Comparison of ENCODE assay signal across 12 cellular contexts in genomic region chr13:76440568-76440967, GRCh38.
A peak's percentile ranks its signal among the peaks of the same experiment; 100 is the strongest.
DNase-seq lines count a peak whose midpoint lies in the region; ATAC-seq and TF ChIP-seq lines count a peak whose summit lies in the region.
"Had no signal": no experiment of that assay in that cellular context is flagged by ENCODE, and none has a peak within 500 bp of the region (broad histone marks: within the 10 kb centered on the region; RNA-seq: fewer than 3 reads in every experiment).

No MANE protein-coding gene starts in this region.

- H3K4me1 Mint-ChIP-seq in naive thymus-derived CD4-positive, alpha-beta T cell, result no peaks in the 10 kb centered on the region

- WGBS in heart right ventricle, 2 donors, result 77 to 81% methylated on average over 3 of the region's 3 CpGs

- no peaks in the 10 kb centered on the region for H3K36me3 Mint-ChIP-seq in naive thymus-derived CD4-positive, alpha-beta T cell

- ATAC-seq in GM19455 (IDR thresholded peaks at IDR 0.05; ENCODE audit: unreplicated experiment) (peak; percentile 87), HG03060 (IDR thresholded peaks at IDR 0.05; ENCODE audit: low read depth, unreplicated experiment) (peak; percentile 83), heart right ventricle (no peak)
- no peak for ATAC-seq in naive thymus-derived CD4-positive, alpha-beta T cell

- in situ Hi-C loops in ACHN (cut with HindIII; ENCODE audit: low pct_ligation_motif_present, low pct_unique_long_range_greater_than_20kb, low sequenced_read_pairs), result no loop called here

- peaks cover 0 to 17% (median 6%) of the 10 kb centered on the region in 5 donors for H3K27me3 Mint-ChIP-seq in naive thymus-derived CD4-positive, alpha-beta T cell
- H3K27me3 Mint-ChIP-seq: dendritic cell treated with granulocyte-macrophage colony-stimulating factor and Interleukin-4, amounts not matched to agents 40 ng/mL and 50 ng/mL, for 4 days had no signal

- H3K4me3 Mint-ChIP-seq in naive thymus-derived CD4-positive, alpha-beta T cell, result no peak overlapping the region
- H3K4me3 Mint-ChIP-seq: dendritic cell treated with granulocyte-macrophage colony-stimulating factor and Interleukin-4, amounts not matched to agents 40 ng/mL and 50 ng/mL, for 4 days had no signal

- DNase-seq in GDM1 (lab: John Stamatoyannopoulos, UW) (peak; percentile 75), NOMO-1 treated with dmso at 0.1 percent for 144 hours (lab: John Stamatoyannopoulos, UW; ENCODE audit: unreplicated experiment) (peak; percentile 15), ACHN (no peak), activated T-cell treated with anti-CD3 and anti-CD28 coated beads for 4 hours (no peak), heart right ventricle (no peak)
- DNase-seq in naive thymus-derived CD4-positive, alpha-beta T cell, result no peak
- DNase-seq: NCI-H1436 treated with DMSO at 0.1 percent for 48 hours, ovary, SW 1271 had no signal

- no peaks in the 10 kb centered on the region for H3K27me3 ChIP-seq in naive thymus-derived CD4-positive, alpha-beta T cell (ENCODE audit: control insufficient read depth in 2 of 2, insufficient read depth in 2 of 2, low read length in 2 of 2)
- no peaks in the 10 kb centered on the region for H3K27me3 ChIP-seq in heart right ventricle
- H3K27me3 ChIP-seq: ovary had no signal

- H3K27ac Mint-ChIP-seq in naive thymus-derived CD4-positive, alpha-beta T cell, result no peak overlapping the region
- H3K27ac Mint-ChIP-seq: dendritic cell treated with granulocyte-macrophage colony-stimulating factor and Interleukin-4, amounts not matched to agents 40 ng/mL and 50 ng/mL, for 4 days had no signal

- no peaks in the 10 kb centered on the region for H3K36me3 ChIP-seq in naive thymus-derived CD4-positive, alpha-beta T cell (ENCODE audit: control insufficient read depth in 2 of 3, insufficient read depth in 3 of 3, low read length in 3 of 3)
- no peaks in the 10 kb centered on the region for H3K36me3 ChIP-seq in heart right ventricle
- H3K36me3 ChIP-seq: ovary had no signal

- H3K9me3 Mint-ChIP-seq in naive thymus-derived CD4-positive, alpha-beta T cell, result peaks cover 0 to 8% (median 2%) of the 10 kb centered on the region in 11 donors
- H3K9me3 Mint-ChIP-seq: dendritic cell treated with granulocyte-macrophage colony-stimulating factor and Interleukin-4, amounts not matched to agents 40 ng/mL and 50 ng/mL, for 4 days had no signal

- H3K27ac ChIP-seq in naive thymus-derived CD4-positive, alpha-beta T cell (ENCODE audit: low read depth, low read length), result no peak overlapping the region
- no peak overlapping the region for H3K27ac ChIP-seq in heart right ventricle
- H3K27ac ChIP-seq: ovary had no signal

- intact Hi-C loops in naive thymus-derived CD4-positive, alpha-beta T cell (cut with micrococcal nuclease), result no loop called here
- intact Hi-C loops in heart right ventricle (cut with DNase I), result no loop called here

- no peaks in the 10 kb centered on the region for H3K4me1 ChIP-seq in naive thymus-derived CD4-positive, alpha-beta T cell (ENCODE audit: control insufficient read depth in 2 of 2, insufficient read depth in 2 of 2, low read length in 2 of 2)
- no peaks in the 10 kb centered on the region for H3K4me1 ChIP-seq in heart right ventricle

- H3K9me3 ChIP-seq in naive thymus-derived CD4-positive, alpha-beta T cell (ENCODE audit: control insufficient read depth in 2 of 3, low read length in 3 of 3), result no peaks in the 10 kb centered on the region
- peaks cover 0 to 13% (median 0%) of the 10 kb centered on the region in 11 donors for H3K9me3 ChIP-seq in heart right ventricle
- H3K9me3 ChIP-seq: ovary had no signal

- CTCF ChIA-PET in naive thymus-derived CD4-positive, alpha-beta T cell (lab: Charles Lee), result no interaction called here

- POLR2A ChIA-PET in naive thymus-derived CD4-positive, alpha-beta T cell (lab: Charles Lee), result interaction anchor here (0.9 kb wide), 1 partner anchor 34 kb away, joined by 3 read pairs; no protein-coding TSS in a partner anchor

- TF ChIP-seq CTCF in heart right ventricle (IDR thresholded peaks at IDR 0.05), result no peak

- H3K4me3 ChIP-seq in naive thymus-derived CD4-positive, alpha-beta T cell (ENCODE audit: low read length), result no peak overlapping the region
- H3K4me3 ChIP-seq in heart right ventricle, result no peak overlapping the region
- H3K4me3 ChIP-seq: ovary had no signal

Comparison
In these comparisons a context has a peak if more than half of its experiments do, and no peak if none do; other contexts are left out.
1. DNase-seq: peak in GDM1 (single experiment) and NOMO-1 treated with dmso at 0.1 percent for 144 hours (single experiment); none in ACHN (single experiment), naive thymus-derived CD4-positive, alpha-beta T cell (0 of 9), activated T-cell treated with anti-CD3 and anti-CD28 coated beads for 4 hours (single experiment) and heart right ventricle (0 of 2).
2. ATAC-seq: peak in GM19455 (single experiment) and HG03060 (single experiment); none in naive thymus-derived CD4-positive, alpha-beta T cell (single experiment) and heart right ventricle (0 of 8).